In the genomic region with DNA sequence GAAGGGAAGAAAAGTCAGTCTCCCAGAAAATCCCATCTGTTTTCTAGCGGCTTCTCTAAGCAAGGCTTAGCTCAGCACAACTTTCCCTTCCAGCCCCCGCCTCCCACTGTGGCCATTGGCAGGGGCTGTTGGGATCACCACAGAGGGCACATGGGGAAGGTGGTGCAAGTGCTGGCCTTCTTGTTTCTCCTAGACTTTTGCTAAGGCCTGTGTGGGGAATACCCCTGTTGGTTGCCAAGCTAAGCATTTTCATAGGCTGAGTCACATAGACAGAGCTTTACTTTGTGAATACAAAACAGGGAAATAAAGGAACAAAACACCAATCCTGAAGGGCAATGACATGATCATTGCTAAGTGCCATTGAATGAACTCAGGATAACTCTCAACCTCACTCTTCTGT, we compare ENCODE assay signal across 12 cellular contexts. TPM values are rescaled to one million over a fixed set of nuclear protein-coding genes. Genes with fewer than 3 reads are reported as not detected.
DNase-seq lines count a peak whose midpoint lies in the region; ATAC-seq, FAIRE-seq and TF ChIP-seq lines count a peak whose summit lies in the region.
"Had no signal": no experiment of that assay in that cellular context is flagged by ENCODE, and none has a peak within 500 bp of the region (broad histone marks: within the 10 kb centered on the region; RNA-seq: fewer than 3 reads in every experiment).

No MANE protein-coding gene starts in this region.

- H2AFZ ChIP-seq in OCI-LY7 (ENCODE audit: low read length) = no peak overlapping the region

- H3K4me1 ChIP-seq in OCI-LY7 (ENCODE audit: insufficient read depth, low read length, poor library complexity, severe bottlenecking) (no peaks in the 10 kb centered on the region), ovary (ENCODE audit: insufficient read depth) (no peaks in the 10 kb centered on the region)
- H3K4me1 ChIP-seq: ascending aorta, gastroesophageal sphincter had no signal

- no peak overlapping the region for H3K4me2 ChIP-seq in OCI-LY7 (ENCODE audit: low read length)

- CTCF ChIA-PET in Calu3 (lab: Charles Lee) (no interaction called here), OCI-LY7 (lab: Charles Lee; ENCODE audit: unreplicated experiment) (no interaction called here)

- ATAC-seq in esophagus mucosa = peak; percentile 86
- ATAC-seq: gastroesophageal sphincter had no signal

- H3K36me3 Mint-ChIP-seq in Calu3 (ENCODE audit: insufficient read depth, unreplicated experiment) = no peaks in the 10 kb centered on the region

- no peaks in the 10 kb centered on the region for H3K27me3 Mint-ChIP-seq in Calu3 (ENCODE audit: unreplicated experiment)

- H3K4me3 Mint-ChIP-seq in Calu3 (ENCODE audit: low read depth, unreplicated experiment) = no peak overlapping the region

- DNase-seq in Calu3 = peak; percentile 46
- peak; percentile 88 for DNase-seq in RCC 7860 (ENCODE audit: low spot score)
- DNase-seq in pulmonary artery endothelial cell (ENCODE audit: low read depth, low spot score) = peak; percentile 13
- DNase-seq in NCI-H1694 (lab: John Stamatoyannopoulos, UW) = no peak
- no peak for DNase-seq in OCI-LY7 (ENCODE audit: low spot score)
- no peak for DNase-seq in NCI-H2227 treated with DMSO at 0.1 percent for 48 hours (lab: John Stamatoyannopoulos, UW)
- DNase-seq in ovary = no peak
- DNase-seq: DMS153, NCI-H748 treated with DMSO at 0.1 percent for 48 hours had no signal

- TF ChIP-seq POLR2A in ovary (IDR thresholded peaks at IDR 0.05) = no peak

- no peak overlapping the region for H3K4me3 ChIP-seq in OCI-LY7 (ENCODE audit: low read depth, low read length, poor library complexity, severe bottlenecking)
- no peak overlapping the region for H3K4me3 ChIP-seq in ovary
- H3K4me3 ChIP-seq: ascending aorta, gastroesophageal sphincter had no signal

- POLR2A ChIA-PET in OCI-LY7 (lab: Charles Lee) = no interaction called here

- H3K79me2 ChIP-seq in OCI-LY7 (ENCODE audit: insufficient read depth, low read depth, low read length) = no peaks in the 10 kb centered on the region

- no peaks in the 10 kb centered on the region for H3K9me3 Mint-ChIP-seq in Calu3 (ENCODE audit: low read depth, unreplicated experiment)

- no peaks in the 10 kb centered on the region for H4K20me1 ChIP-seq in OCI-LY7 (ENCODE audit: insufficient read depth, low read length)

- 94 to 97% (median 96%) methylated on average over 2 of the region's 2 CpGs for WGBS in ovary, 3 donors

- no peaks in the 10 kb centered on the region for H3K36me3 ChIP-seq in OCI-LY7 (ENCODE audit: insufficient read depth, low read length)
- H3K36me3 ChIP-seq in ovary = no peaks in the 10 kb centered on the region

- H3K9me3 ChIP-seq in OCI-LY7 (ENCODE audit: low read length) = no peaks in the 10 kb centered on the region
- no peaks in the 10 kb centered on the region for H3K9me3 ChIP-seq in ovary
- H3K9me3 ChIP-seq: ascending aorta, gastroesophageal sphincter had no signal

- no peak overlapping the region for H3K27ac ChIP-seq in OCI-LY7 (ENCODE audit: low read depth, low read length, poor library complexity, severe bottlenecking)
- no peak overlapping the region for H3K27ac ChIP-seq in ovary
- H3K27ac ChIP-seq: ascending aorta, gastroesophageal sphincter had no signal

- FAIRE-seq in RCC 7860 (lab: Jason Lieb, UNC) = peak; percentile 83

- peak overlapping the region; percentile 71 for H3K27ac Mint-ChIP-seq in Calu3 (ENCODE audit: unreplicated experiment)

- peaks cover 28% of the 10 kb centered on the region for H3K4me1 Mint-ChIP-seq in Calu3 (ENCODE audit: low read depth, unreplicated experiment)

- no peaks in the 10 kb centered on the region for H3K27me3 ChIP-seq in ovary
- H3K27me3 ChIP-seq: ascending aorta, gastroesophageal sphincter had no signal

- no peak for TF ChIP-seq EP300 in ovary (IDR thresholded peaks at IDR 0.05)

- BruUV-seq in Calu3 (replicated peaks; lab: Mats Ljungman, UMichigan) = no TSS peak
- no TSS peak for BruUV-seq in OCI-LY7 (replicated peaks; lab: Mats Ljungman, UMichigan)

- TF ChIP-seq CTCF in Calu3 (IDR thresholded peaks at IDR 0.05; ENCODE audit: unreplicated experiment) = no peak
- TF ChIP-seq CTCF in OCI-LY7 (conservative IDR thresholded peaks at IDR 0.05; ENCODE audit: low read length) = no peak
- TF ChIP-seq CTCF in ovary (IDR thresholded peaks at IDR 0.05) = no peak

- intact Hi-C loops in Calu3 (cut with micrococcal nuclease; ENCODE audit: unreplicated experiment) = loop anchor here (10.0 kb wide), 2 partner anchors 122 to 212 kb away; no protein-coding TSS in a partner anchor
- intact Hi-C loops in OCI-LY7 (cut with micrococcal nuclease; ENCODE audit: unreplicated experiment) = no loop called here
- intact Hi-C loops in ovary (cut with DNase I) = no loop called here

- no peaks in the 10 kb centered on the region for H3K9me2 ChIP-seq in OCI-LY7 (ENCODE audit: insufficient read depth, low read length)

RNA-seq across cellular contexts. Expression of a gene that starts 32.4 kb away (rescaled TPM):
- total RNA-seq in Calu3 (2022) (7.1 and 12.9 TPM in 2 replicates), esophagus mucosa (3.1 TPM), pulmonary artery endothelial cell (10.9 and 16.9 TPM in 2 replicates), OCI-LY7 (2022) (6.2 and 7.3 TPM in 2 replicates), ovary (10 to 100 TPM in 6 of 7 donors, 1 to 10 TPM in 1; 9.4 to 15.6 (median 10.3) TPM)
- total RNA-seq in OCI-LY7 (2014; rRNA removed; shearing (Covaris generic)) = 5.4 and 8.4 TPM in 2 replicates
- polyA plus RNA-seq in ovary = 1 to 10 TPM; 9.1 to 9.5 TPM

Comparison
In these comparisons a context has a peak if more than half of its experiments do, and no peak if none do; other contexts are left out.
1. DNase-seq: peak in Calu3 (single experiment), RCC 7860 (single experiment) and pulmonary artery endothelial cell (single experiment); none in NCI-H1694 (single experiment), OCI-LY7 (single experiment), NCI-H2227 treated with DMSO at 0.1 percent for 48 hours (single experiment) and ovary (0 of 5).